8 cellular contexts compared by ENCODE assay signal in the genomic region with DNA sequence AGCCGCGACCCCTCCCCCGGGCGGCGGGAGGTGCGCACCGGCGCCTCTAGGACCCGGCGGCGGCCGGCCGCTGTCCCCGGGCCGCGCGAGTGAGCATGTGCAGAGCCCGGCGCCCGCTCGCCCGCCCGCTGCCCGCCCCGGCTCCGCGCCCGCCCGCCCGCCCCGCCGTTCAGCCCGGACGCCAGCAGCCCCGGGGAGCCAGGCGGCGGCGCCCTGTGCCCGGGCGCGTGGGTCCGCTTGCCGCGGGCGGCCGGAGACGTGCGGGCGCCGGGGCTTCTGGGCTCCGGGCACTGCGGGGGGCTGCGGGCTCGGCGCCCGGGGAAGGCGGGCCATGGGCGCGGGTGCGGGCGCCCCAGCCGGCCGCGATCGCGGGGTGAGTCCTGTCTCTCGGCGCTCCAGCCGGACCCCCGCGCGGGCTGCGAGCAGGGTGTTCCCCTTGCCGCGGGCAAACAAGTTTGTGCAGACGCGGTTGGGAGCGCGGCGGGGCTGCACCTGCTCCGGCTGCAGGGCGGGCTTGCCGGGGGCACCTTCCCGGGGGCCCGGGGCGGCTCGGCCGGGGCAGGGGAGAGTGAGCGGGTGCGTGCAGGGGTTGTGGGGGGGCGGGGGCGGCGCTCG. TPM values are rescaled to one million over a fixed set of nuclear protein-coding genes. Genes with fewer than 3 reads are reported as not detected.
DNase-seq lines count a peak whose midpoint lies in the region; ATAC-seq and TF ChIP-seq lines count a peak whose summit lies in the region.

A gene (plus strand): TSS at position 100 of the 615 bp plus-strand sequence. CDS start 10,280 bp downstream, outside the sequence.

- H3K9me3 ChIP-seq in lung (ENCODE audit: control insufficient read depth in 2 of 2, insufficient read depth in 1 of 2, low read length in 1 of 2) (peaks cover 0 to 2% of the 10 kb centered on the region in 2 donors), suprapubic skin (no peaks in the 10 kb centered on the region)

- no peak for TF ChIP-seq CTCF in KMS-11 (conservative IDR thresholded peaks at IDR 0.05; ENCODE audit: low read depth, low read length)
- no peak for TF ChIP-seq CTCF in coronary artery (IDR thresholded peaks at IDR 0.05)
- TF ChIP-seq CTCF in lung (IDR thresholded peaks at IDR 0.05; ENCODE audit: control extremely low read depth, extremely low read depth) = no peak
- TF ChIP-seq CTCF in suprapubic skin (IDR thresholded peaks at IDR 0.05) = no peak

- no peak for TF ChIP-seq POLR2A in suprapubic skin (IDR thresholded peaks at IDR 0.05)

- H4K20me1 ChIP-seq in KMS-11 (ENCODE audit: insufficient read depth) = no peaks in the 10 kb centered on the region

- no peaks in the 10 kb centered on the region for H3K4me1 ChIP-seq in KMS-11 (ENCODE audit: low read depth, poor library complexity, severe bottlenecking)
- peaks cover 0 to 3% of the 10 kb centered on the region in 2 donors for H3K4me1 ChIP-seq in lung (ENCODE audit: control insufficient read depth in 2 of 2, insufficient read depth in 2 of 2, low read length in 2 of 2)
- peaks cover 19% of the 10 kb centered on the region for H3K4me1 ChIP-seq in suprapubic skin

- H3K79me2 ChIP-seq in KMS-11 (ENCODE audit: insufficient read depth, low read depth) = no peaks in the 10 kb centered on the region

- no peak within 1 kb of the TSS for H3K4me3 ChIP-seq in KMS-11 (IDR thresholded peaks at IDR 0.05; ENCODE audit: insufficient read depth, low read depth, low read length)
- H3K4me3 ChIP-seq in coronary artery = peak within 1 kb of the TSS; percentile 76
- H3K4me3 ChIP-seq in lung = peak within 1 kb of the TSS; percentile 51
- peak within 1 kb of the TSS; percentile 61 for H3K4me3 ChIP-seq in suprapubic skin

- H2AFZ ChIP-seq in KMS-11 (ENCODE audit: low read depth) = no peak within 1 kb of the TSS; the same call in 1 of the 2 replicates

- no peak for ATAC-seq in lung (ENCODE audit: insufficient read depth, low FRiP score)
- ATAC-seq in HG03521 (IDR thresholded peaks at IDR 0.05; ENCODE audit: unreplicated experiment) = no peak
- ATAC-seq in HG02571 (IDR thresholded peaks at IDR 0.05; ENCODE audit: unreplicated experiment) = no peak

- H3K36me3 ChIP-seq in KMS-11 (ENCODE audit: insufficient read depth) = no peaks in the 10 kb centered on the region
- no peaks in the 10 kb centered on the region for H3K36me3 ChIP-seq in lung (ENCODE audit: control insufficient read depth in 2 of 2, insufficient read depth in 2 of 2, low read length in 2 of 2)
- H3K36me3 ChIP-seq in suprapubic skin = no peaks in the 10 kb centered on the region

- H3K27me3 ChIP-seq in KMS-11 (ENCODE audit: insufficient read depth, low read depth) (no peaks in the 10 kb centered on the region), lung (ENCODE audit: control insufficient read depth, insufficient read depth) (no peaks in the 10 kb centered on the region), suprapubic skin (peaks cover 86% of the 10 kb centered on the region)

- peak in 10 of 14 donors; percentile 29 to 81 (median 54) for DNase-seq in C1 segment of cervical spinal cord (lab: John Stamatoyannopoulos, UW)
- no peak for DNase-seq in coronary artery (ENCODE audit: low spot score)
- DNase-seq in lung (ENCODE audit: low spot score) = no peak
- DNase-seq in suprapubic skin (ENCODE audit: low spot score in 2 of 2) = no peak
- no peak for DNase-seq in A172 (ENCODE audit: low spot score)

- no peak for TF ChIP-seq EP300 in suprapubic skin (IDR thresholded peaks at IDR 0.05)

- no peak within 1 kb of the TSS for H3K27ac ChIP-seq in KMS-11
- no peak within 1 kb of the TSS for H3K27ac ChIP-seq in coronary artery
- peak within 1 kb of the TSS in 1 of 2 donors; percentile 19 for H3K27ac ChIP-seq in lung (ENCODE audit: low read depth in 1 of 2, low read length in 1 of 2)
- no peak within 1 kb of the TSS for H3K27ac ChIP-seq in suprapubic skin

- peak within 1 kb of the TSS; percentile 17; the same call in 1 of the 2 replicates for H3K4me2 ChIP-seq in KMS-11

- WGBS in lung, 2 donors = 1% methylated on average over 35 to 94 of the region's 94 CpGs
- WGBS in suprapubic skin = no CpG with 5 or more reads among the region's 94 CpGs

- H3K9ac ChIP-seq in KMS-11 = no peak within 1 kb of the TSS

RNA-seq across cellular contexts. Expression of the gene that starts here (rescaled TPM):
- 10 to 100 TPM in 1 of 2 donors, 1 to 10 TPM in 1; 3.7 to 13.4 TPM for total RNA-seq in lung
- 1 to 10 TPM; 1.5 to 3.9 TPM for polyA plus RNA-seq in lung
- 1 to 10 TPM in 3 of 4 donors, under 1 TPM in 1; 0.76 to 4.9 (median 1.6) TPM for total RNA-seq in suprapubic skin
- 0.57 TPM in 1 of 2 replicates, not detected in the other for total RNA-seq in A172 (2014; rRNA removed; shearing (Covaris generic))

Comparison
In these comparisons a context has a peak if more than half of its experiments do, and no peak if none do; other contexts are left out.
1. DNase-seq: peak in C1 segment of cervical spinal cord (10 of 14); none in coronary artery (single experiment), lung (single experiment), suprapubic skin (0 of 2) and A172 (single experiment).